In genomic region chr18:9861157-9861556, GRCh38 we compare ENCODE assay signal across 14 cellular contexts. TPM values are rescaled to one million over a fixed set of nuclear protein-coding genes. Genes with fewer than 3 reads are reported as not detected.
DNase-seq lines count a peak whose midpoint lies in the region; ATAC-seq and TF ChIP-seq lines count a peak whose summit lies in the region.
"Had no signal": no experiment of that assay in that cellular context is flagged by ENCODE, and none has a peak within 500 bp of the region (broad histone marks: within the 10 kb centered on the region; RNA-seq: fewer than 3 reads in every experiment).

No MANE protein-coding gene starts in this region.

- no peak overlapping the region for H3K4me3 Mint-ChIP-seq in activated naive CD4-positive, alpha-beta T cell treated with anti-CD3 and anti-CD28 coated beads, Interleukin-2, amount 10 ng/mL, durations not matched to agents 7 days and 5 days
- H3K4me3 Mint-ChIP-seq: activated naive CD8-positive, alpha-beta T cell treated with anti-CD3 and anti-CD28 coated beads, Interleukin-2, amount 10 ng/mL, durations not matched to agents 7 days and 5 days had no signal

- CTCF ChIA-PET in activated naive CD4-positive, alpha-beta T cell treated with anti-CD3 and anti-CD28 coated beads, Interleukin-2, amount 10 ng/mL, durations not matched to agents 7 days and 5 days (lab: Charles Lee), result interaction anchor here (0.7 kb wide), 1 partner anchor 510 kb away, joined by 3 read pairs; no protein-coding TSS in a partner anchor

- intact Hi-C loops in left ventricle myocardium inferior (cut with micrococcal nuclease), result no loop called here

- no peak overlapping the region for H3K27ac Mint-ChIP-seq in activated naive CD4-positive, alpha-beta T cell treated with anti-CD3 and anti-CD28 coated beads, Interleukin-2, amount 10 ng/mL, durations not matched to agents 7 days and 5 days
- H3K27ac Mint-ChIP-seq: activated naive CD8-positive, alpha-beta T cell treated with anti-CD3 and anti-CD28 coated beads, Interleukin-2, amount 10 ng/mL, durations not matched to agents 7 days and 5 days had no signal

- no peak overlapping the region for H3K27ac ChIP-seq in left ventricle myocardium inferior (replicated peaks)
- H3K27ac ChIP-seq: HL-60, uterus had no signal

- DNase-seq in activated naive CD4-positive, alpha-beta T cell treated with anti-CD3 and anti-CD28 coated beads, Interleukin-2, amount 10 ng/mL, durations not matched to agents 7 days and 5 days, result no peak
- DNase-seq in left ventricle myocardium inferior, result no peak
- DNase-seq in ACHN, result no peak
- DNase-seq in activated CD4-positive, CD25-positive, alpha-beta regulatory T cell treated with anti-CD3 and anti-CD28 coated beads, Interleukin-2, amount 50 U/mL, for 72 hours, result no peak
- DNase-seq: activated naive CD8-positive, alpha-beta T cell treated with anti-CD3 and anti-CD28 coated beads, Interleukin-2, amount 10 ng/mL, durations not matched to agents 7 days and 5 days; DMS153; mammary epithelial cell; uterus had no signal

- ATAC-seq in GM18498 (IDR thresholded peaks at IDR 0.05; ENCODE audit: unreplicated experiment) (peak; percentile 94), GM19324 (IDR thresholded peaks at IDR 0.05; ENCODE audit: low FRiP score, unreplicated experiment) (peak; percentile 65), HG02623 (IDR thresholded peaks at IDR 0.05; ENCODE audit: unreplicated experiment) (peak; percentile 81), HG03378 (IDR thresholded peaks at IDR 0.05; ENCODE audit: unreplicated experiment) (peak; percentile 84)

- H3K4me1 ChIP-seq in left ventricle myocardium inferior, result peaks cover 11% of the 10 kb centered on the region
- H3K4me1 ChIP-seq: uterus had no signal

- TF ChIP-seq CTCF in left ventricle myocardium inferior (IDR thresholded peaks at IDR 0.05; ENCODE audit: borderline replicate concordance), result no peak

- in situ Hi-C loops in ACHN (cut with HindIII; ENCODE audit: low pct_ligation_motif_present, low pct_unique_long_range_greater_than_20kb, low sequenced_read_pairs), result no loop called here

- H3K4me1 Mint-ChIP-seq in activated naive CD4-positive, alpha-beta T cell treated with anti-CD3 and anti-CD28 coated beads, Interleukin-2, amount 10 ng/mL, durations not matched to agents 7 days and 5 days, result no peaks in the 10 kb centered on the region

- H3K27me3 ChIP-seq in left ventricle myocardium inferior (ENCODE audit: low read depth), result no peaks in the 10 kb centered on the region
- H3K27me3 ChIP-seq: uterus had no signal

- H3K9me3 Mint-ChIP-seq in activated naive CD4-positive, alpha-beta T cell treated with anti-CD3 and anti-CD28 coated beads, Interleukin-2, amount 10 ng/mL, durations not matched to agents 7 days and 5 days, result peaks cover 11% of the 10 kb centered on the region

- no peak overlapping the region for H3K4me3 ChIP-seq in left ventricle myocardium inferior
- H3K4me3 ChIP-seq: uterus had no signal

- H3K36me3 ChIP-seq in left ventricle myocardium inferior, result no peaks in the 10 kb centered on the region
- H3K36me3 ChIP-seq: uterus had no signal

- peaks cover 5% of the 10 kb centered on the region for H3K27me3 Mint-ChIP-seq in activated naive CD4-positive, alpha-beta T cell treated with anti-CD3 and anti-CD28 coated beads, Interleukin-2, amount 10 ng/mL, durations not matched to agents 7 days and 5 days

- peaks cover 13% of the 10 kb centered on the region for H3K9me3 ChIP-seq in left ventricle myocardium inferior (replicated peaks)
- H3K9me3 ChIP-seq: uterus had no signal

- H3K36me3 Mint-ChIP-seq in activated naive CD4-positive, alpha-beta T cell treated with anti-CD3 and anti-CD28 coated beads, Interleukin-2, amount 10 ng/mL, durations not matched to agents 7 days and 5 days, result no peaks in the 10 kb centered on the region
- H3K36me3 Mint-ChIP-seq: activated naive CD8-positive, alpha-beta T cell treated with anti-CD3 and anti-CD28 coated beads, Interleukin-2, amount 10 ng/mL, durations not matched to agents 7 days and 5 days had no signal

RNA-seq across cellular contexts. Expression of gene TXNDC2, which starts 24.6 kb away (rescaled TPM):
- not detected for total RNA-seq in left ventricle myocardium inferior
- total RNA-seq: activated naive CD8-positive, alpha-beta T cell treated with anti-CD3 and anti-CD28 coated beads, Interleukin-2, amount 10 ng/mL, durations not matched to agents 7 days and 5 days; mammary epithelial cell; MCF 10A had no signal

RNA-seq across cellular contexts. Expression of gene VAPA, which starts 52.7 kb away (rescaled TPM):
- total RNA-seq in left ventricle myocardium inferior, result 208 TPM
